1 cellular context compared by ENCODE assay signal in genomic region chr5:158538506-158539074, GRCh38.
TF ChIP-seq lines count a peak whose summit lies in the region.

No MANE protein-coding gene starts in this region.

TF ChIP-seq in SK-N-SH, 30 proteins besides CTCF, POLR2A, EP300 and RAD21 (continued from another document):
- TF ChIP-seq REST (IDR thresholded peaks at IDR 0.05; ENCODE audit: low read depth, low read length) (no peak), MAX (IDR thresholded peaks at IDR 0.05; ENCODE audit: low read depth) (no peak), FOXM1 (IDR thresholded peaks at IDR 0.05; ENCODE audit: low read depth) (no peak)
